In the genomic region with DNA sequence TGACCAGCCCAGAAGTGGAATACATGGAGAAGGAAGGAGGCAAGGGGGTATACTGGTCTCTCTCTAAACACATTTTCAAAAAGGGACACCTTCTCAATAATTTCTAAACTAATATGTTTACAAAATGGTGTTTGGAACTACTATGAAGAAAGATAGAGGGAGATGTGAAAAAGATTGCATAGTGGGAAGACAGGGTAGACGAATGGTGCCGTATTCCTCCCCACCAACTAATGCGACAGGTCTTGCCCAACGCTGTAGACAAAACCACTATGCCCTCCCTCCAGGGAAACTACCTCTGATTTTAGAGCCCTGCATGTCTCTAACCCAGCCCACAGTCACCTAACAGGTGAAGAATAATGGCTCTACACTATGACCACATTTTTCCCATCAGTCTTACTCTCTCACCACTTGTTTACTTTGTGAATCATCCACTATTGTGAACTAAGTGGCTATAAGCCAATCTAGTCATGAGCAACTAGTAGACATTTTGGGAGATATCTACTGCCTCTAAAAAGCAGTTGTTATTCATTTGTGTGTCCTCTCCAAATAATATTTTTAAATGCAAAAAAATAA, we compare ENCODE assay signal across 2 cellular contexts.
TF ChIP-seq lines count a peak whose summit lies in the region.

No MANE protein-coding gene starts in this region.

TF ChIP-seq in HCT116, 20 proteins besides CTCF, POLR2A, EP300 and RAD21:
- no peak for TF ChIP-seq SRF (IDR thresholded peaks at IDR 0.05; ENCODE audit: low read depth)
- TF ChIP-seq, protein P1, sequence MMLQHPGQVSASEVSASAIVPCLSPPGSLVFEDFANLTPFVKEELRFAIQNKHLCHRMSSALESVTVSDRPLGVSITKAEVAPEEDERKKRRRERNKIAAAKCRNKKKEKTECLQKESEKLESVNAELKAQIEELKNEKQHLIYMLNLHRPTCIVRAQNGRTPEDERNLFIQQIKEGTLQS (IDR thresholded peaks at IDR 0.05) = no peak
- TF ChIP-seq CBX3 (IDR thresholded peaks at IDR 0.05; ENCODE audit: low read depth) = peak; percentile 52; the same call in 1 of the 2 replicates
- no peak for TF ChIP-seq EZH2 (IDR thresholded peaks at IDR 0.05)
- no peak for TF ChIP-seq POLR2AphosphoS5 (IDR thresholded peaks at IDR 0.05; ENCODE audit: low read depth, low read length)
- TF ChIP-seq EGR1 (IDR thresholded peaks at IDR 0.05; ENCODE audit: low read depth) = no peak
- TF ChIP-seq, protein P2, sequence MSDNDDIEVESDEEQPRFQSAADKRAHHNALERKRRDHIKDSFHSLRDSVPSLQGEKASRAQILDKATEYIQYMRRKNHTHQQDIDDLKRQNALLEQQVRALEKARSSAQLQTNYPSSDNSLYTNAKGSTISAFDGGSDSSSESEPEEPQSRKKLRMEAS (IDR thresholded peaks at IDR 0.05) = no peak
- TF ChIP-seq, protein P3, sequence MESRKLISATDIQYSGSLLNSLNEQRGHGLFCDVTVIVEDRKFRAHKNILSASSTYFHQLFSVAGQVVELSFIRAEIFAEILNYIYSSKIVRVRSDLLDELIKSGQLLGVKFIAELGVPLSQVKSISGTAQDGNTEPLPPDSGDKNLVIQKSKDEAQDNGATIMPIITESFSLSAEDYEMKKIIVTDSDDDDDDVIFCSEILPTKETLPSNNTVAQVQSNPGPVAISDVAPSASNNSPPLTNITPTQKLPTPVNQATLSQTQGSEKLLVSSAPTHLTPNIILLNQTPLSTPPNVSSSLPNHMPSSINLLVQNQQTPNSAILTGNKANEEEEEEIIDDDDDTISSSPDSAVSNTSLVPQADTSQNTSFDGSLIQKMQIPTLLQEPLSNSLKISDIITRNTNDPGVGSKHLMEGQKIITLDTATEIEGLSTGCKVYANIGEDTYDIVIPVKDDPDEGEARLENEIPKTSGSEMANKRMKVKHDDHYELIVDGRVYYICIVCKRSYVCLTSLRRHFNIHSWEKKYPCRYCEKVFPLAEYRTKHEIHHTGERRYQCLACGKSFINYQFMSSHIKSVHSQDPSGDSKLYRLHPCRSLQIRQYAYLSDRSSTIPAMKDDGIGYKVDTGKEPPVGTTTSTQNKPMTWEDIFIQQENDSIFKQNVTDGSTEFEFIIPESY (IDR thresholded peaks at IDR 0.05; ENCODE audit: extremely low read depth, insufficient replicate concordance, low read length) = no peak
- no peak for TF ChIP-seq ZFX (IDR thresholded peaks at IDR 0.05)
- peak; percentile 76 for TF ChIP-seq JUND (IDR thresholded peaks at IDR 0.05)
- no peak for TF ChIP-seq ZNF274 (IDR thresholded peaks at IDR 0.05; ENCODE audit: low read depth, low read length)
- TF ChIP-seq SP1 (IDR thresholded peaks at IDR 0.05; ENCODE audit: low read depth) = peak; percentile 41
- TF ChIP-seq, protein P4, sequence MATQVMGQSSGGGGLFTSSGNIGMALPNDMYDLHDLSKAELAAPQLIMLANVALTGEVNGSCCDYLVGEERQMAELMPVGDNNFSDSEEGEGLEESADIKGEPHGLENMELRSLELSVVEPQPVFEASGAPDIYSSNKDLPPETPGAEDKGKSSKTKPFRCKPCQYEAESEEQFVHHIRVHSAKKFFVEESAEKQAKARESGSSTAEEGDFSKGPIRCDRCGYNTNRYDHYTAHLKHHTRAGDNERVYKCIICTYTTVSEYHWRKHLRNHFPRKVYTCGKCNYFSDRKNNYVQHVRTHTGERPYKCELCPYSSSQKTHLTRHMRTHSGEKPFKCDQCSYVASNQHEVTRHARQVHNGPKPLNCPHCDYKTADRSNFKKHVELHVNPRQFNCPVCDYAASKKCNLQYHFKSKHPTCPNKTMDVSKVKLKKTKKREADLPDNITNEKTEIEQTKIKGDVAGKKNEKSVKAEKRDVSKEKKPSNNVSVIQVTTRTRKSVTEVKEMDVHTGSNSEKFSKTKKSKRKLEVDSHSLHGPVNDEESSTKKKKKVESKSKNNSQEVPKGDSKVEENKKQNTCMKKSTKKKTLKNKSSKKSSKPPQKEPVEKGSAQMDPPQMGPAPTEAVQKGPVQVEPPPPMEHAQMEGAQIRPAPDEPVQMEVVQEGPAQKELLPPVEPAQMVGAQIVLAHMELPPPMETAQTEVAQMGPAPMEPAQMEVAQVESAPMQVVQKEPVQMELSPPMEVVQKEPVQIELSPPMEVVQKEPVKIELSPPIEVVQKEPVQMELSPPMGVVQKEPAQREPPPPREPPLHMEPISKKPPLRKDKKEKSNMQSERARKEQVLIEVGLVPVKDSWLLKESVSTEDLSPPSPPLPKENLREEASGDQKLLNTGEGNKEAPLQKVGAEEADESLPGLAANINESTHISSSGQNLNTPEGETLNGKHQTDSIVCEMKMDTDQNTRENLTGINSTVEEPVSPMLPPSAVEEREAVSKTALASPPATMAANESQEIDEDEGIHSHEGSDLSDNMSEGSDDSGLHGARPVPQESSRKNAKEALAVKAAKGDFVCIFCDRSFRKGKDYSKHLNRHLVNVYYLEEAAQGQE (IDR thresholded peaks at IDR 0.05; ENCODE audit: low read depth) = no peak
- TF ChIP-seq ELF1 (IDR thresholded peaks at IDR 0.05; ENCODE audit: borderline replicate concordance, low read depth) = no peak
- TF ChIP-seq CEBPB (IDR thresholded peaks at IDR 0.05; ENCODE audit: low read depth) = 0 out of 2 replicates have a peak, but pooled peaks have one; percentile 25
- peak; percentile 85 for TF ChIP-seq FOSL1 (IDR thresholded peaks at IDR 0.05; ENCODE audit: low read depth)
- no peak for TF ChIP-seq SIN3A (IDR thresholded peaks at IDR 0.05; ENCODE audit: low read depth)
- no peak for TF ChIP-seq YY1 (IDR thresholded peaks at IDR 0.05; ENCODE audit: extremely low read depth, insufficient replicate concordance, low read depth, low read length)
- TF ChIP-seq EZH2phosphoT487 (IDR thresholded peaks at IDR 0.05; ENCODE audit: borderline replicate concordance) = no peak
- TF ChIP-seq TCF7L2 (IDR thresholded peaks at IDR 0.05; ENCODE audit: borderline replicate concordance, extremely low read depth, insufficient read depth, insufficient read length) = peak; percentile 28

TF ChIP-seq in endothelial cell of umbilical vein, 7 proteins besides CTCF, POLR2A, EP300 and RAD21:
- TF ChIP-seq POLR2AphosphoS5 (IDR thresholded peaks at IDR 0.05; ENCODE audit: insufficient read depth, low read depth, low read length) = no peak
- TF ChIP-seq FOS (IDR thresholded peaks at IDR 0.05; ENCODE audit: borderline replicate concordance, insufficient read depth, low read length) = peak; percentile 86
- no peak for TF ChIP-seq EZH2 (IDR thresholded peaks at IDR 0.05; ENCODE audit: borderline replicate concordance, low read depth, low read length, severe bottlenecking)
- TF ChIP-seq, protein P2 (IDR thresholded peaks at IDR 0.05; ENCODE audit: insufficient read depth, insufficient read length) = no peak
- TF ChIP-seq MYC (IDR thresholded peaks at IDR 0.05; ENCODE audit: low read depth, low read length) = no peak
- peak; percentile 88 for TF ChIP-seq JUN (IDR thresholded peaks at IDR 0.05; ENCODE audit: borderline replicate concordance, insufficient read depth, insufficient read length, low read depth)
- TF ChIP-seq GATA2 (IDR thresholded peaks at IDR 0.05; ENCODE audit: insufficient read depth, insufficient read length, low read depth, low read length) = no peak
